In the genomic region with DNA sequence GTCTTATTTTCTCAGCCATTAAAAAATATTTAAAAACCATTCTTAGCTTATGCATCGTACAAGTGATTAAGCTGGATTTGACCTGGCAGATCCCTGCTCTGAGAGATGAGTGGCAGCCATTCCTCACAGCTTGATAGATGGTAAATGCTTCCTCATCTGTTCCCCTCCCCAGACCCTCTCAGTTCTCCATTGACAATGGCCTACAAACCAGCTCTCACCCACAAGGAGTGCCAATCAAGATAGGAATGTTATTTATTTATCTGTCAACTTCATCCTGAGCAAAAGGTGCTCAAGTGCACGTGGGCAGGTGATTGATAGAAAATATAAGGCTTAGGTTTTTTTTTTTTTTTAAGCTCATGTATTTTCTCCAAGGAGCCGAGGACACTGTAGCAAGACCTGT, we compare ENCODE assay signal across 8 cellular contexts.
"Had no signal": no experiment of that assay in that cellular context is flagged by ENCODE, and none has a peak within 500 bp of the region (broad histone marks: within the 10 kb centered on the region; RNA-seq: fewer than 3 reads in every experiment).

No MANE protein-coding gene starts in this region.

- ATAC-seq: HepG2, K562 had no signal

- H3K27ac ChIP-seq: HL-60, KMS-11 had no signal

- H3K4me1 Mint-ChIP-seq: IgD-negative memory B cell had no signal

- H3K4me3 Mint-ChIP-seq: IgD-negative memory B cell had no signal

- H3K4me3 ChIP-seq: K562 had no signal

- H3K36me3 Mint-ChIP-seq: IgD-negative memory B cell had no signal

- H3K4me2 ChIP-seq: KMS-11 had no signal

- DNase-seq: IMR-90, KBM-7, KG1 had no signal

- H3K9ac ChIP-seq: KMS-11 had no signal

- H3K27ac Mint-ChIP-seq: IgD-negative memory B cell had no signal
